8 cellular contexts compared by ENCODE assay signal in the genomic region with DNA sequence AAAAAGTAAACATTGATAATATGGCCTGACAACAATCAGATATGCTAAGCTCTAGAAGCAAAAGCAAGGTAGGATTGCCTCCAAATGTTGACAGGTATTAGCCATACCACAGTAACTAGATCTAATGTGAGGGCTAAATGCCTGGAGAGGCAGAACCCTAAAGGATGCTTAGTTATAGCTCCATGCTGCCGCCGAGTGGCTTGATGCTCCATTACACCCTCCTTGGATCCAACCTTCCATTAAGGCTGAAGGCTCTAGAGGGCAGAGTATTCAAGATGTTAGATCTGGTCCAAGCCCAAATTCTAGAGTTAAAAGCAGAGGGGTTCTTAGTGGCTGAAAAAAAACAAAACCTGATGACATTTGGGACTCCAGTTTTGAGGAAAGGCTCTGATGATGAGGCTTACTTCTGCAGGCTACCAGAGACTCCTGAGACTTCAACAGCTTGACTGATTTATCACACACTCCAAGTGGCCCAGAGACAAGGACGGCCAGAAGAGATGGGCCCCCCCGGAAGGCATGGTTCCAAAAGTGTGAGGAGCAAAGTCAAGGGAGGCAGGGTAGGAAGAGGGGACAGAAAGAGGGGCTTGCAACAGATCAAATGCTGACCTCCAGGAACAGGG.
DNase-seq lines count a peak whose midpoint lies in the region; ATAC-seq and TF ChIP-seq lines count a peak whose summit lies in the region.

No MANE protein-coding gene starts in this region.

- no peak for ATAC-seq in HG02938 (IDR thresholded peaks at IDR 0.05; ENCODE audit: unreplicated experiment)

- in situ Hi-C loops in astrocyte of the cerebellum (cut with HindIII; ENCODE audit: low sequenced_read_pairs): no loop called here

- no peak overlapping the region for H3K27ac ChIP-seq in iPS DF 6.9 (ENCODE audit: low read length)

- H3K36me3 ChIP-seq in iPS DF 6.9 (ENCODE audit: control insufficient read depth, insufficient read depth, low read length): no peaks in the 10 kb centered on the region

- TF ChIP-seq CTCF in astrocyte of the cerebellum (IDR thresholded peaks at IDR 0.05; ENCODE audit: low read depth, low read length, missing control alignments): peak; percentile 99

- DNase-seq in GF-D8 (lab: John Stamatoyannopoulos, UW) (peak; percentile 67), HCEC 1CT (peak; percentile 68), NCI-H128 (lab: John Stamatoyannopoulos, UW; ENCODE audit: unreplicated experiment) (peak; percentile 32), T-helper 9 cell (peak; percentile 55), astrocyte of the cerebellum (ENCODE audit: low read depth) (peak; percentile 66), iPS DF 6.9 (ENCODE audit: low read depth, low spot score) (peak; percentile 70)
- DNase-seq in stimulated activated CD4-positive, alpha-beta T cell treated with anti-CD3 and anti-CD28 coated beads, Interleukin-15, amount 100 ng/mL, for 24 hours: peak; percentile 74

- no peaks in the 10 kb centered on the region for H3K4me1 ChIP-seq in iPS DF 6.9 (ENCODE audit: control insufficient read depth, insufficient read depth, low read length)

- H3K27me3 ChIP-seq in iPS DF 6.9 (ENCODE audit: control insufficient read depth, insufficient read depth, low read length): no peaks in the 10 kb centered on the region

- H3K4me3 ChIP-seq in astrocyte of the cerebellum (ENCODE audit: low read depth, low read length) (no peak overlapping the region), iPS DF 6.9 (ENCODE audit: low read length) (no peak overlapping the region)

- WGBS in iPS DF 6.9 (ENCODE audit: insufficient coverage, insufficient read length): no CpG with 5 or more reads among the region's 4 CpGs

- no peaks in the 10 kb centered on the region for H3K9me3 ChIP-seq in iPS DF 6.9 (ENCODE audit: control insufficient read depth, insufficient read depth, low read length)
